ENCODE assay signal across 1 cellular context in genomic region chr1:182716740-182717720, GRCh38.
TF ChIP-seq lines count a peak whose summit lies in the region.

No MANE protein-coding gene starts in this region.

TF ChIP-seq in H1, 55 proteins besides CTCF, POLR2A, EP300 and RAD21 (continued from another document):
- TF ChIP-seq NANOG (IDR thresholded peaks at IDR 0.05; ENCODE audit: insufficient read depth, low read depth, low read length, poor library complexity, severe bottlenecking) (no peak), NRF1 (IDR thresholded peaks at IDR 0.05; ENCODE audit: low read depth, low read length) (no peak), SIN3A (conservative IDR thresholded peaks at IDR 0.05 in 1 of 2, IDR thresholded peaks at IDR 0.05 in 1 of 2; ENCODE audit: low read depth in 1 of 2, low read length in 2 of 2) (no peak), ATF2 (IDR thresholded peaks at IDR 0.05; ENCODE audit: low read length) (no peak), E2F6 (IDR thresholded peaks at IDR 0.05) (no peak), ASH2L (IDR thresholded peaks at IDR 0.05; ENCODE audit: low read length) (no peak), EZH2 (IDR thresholded peaks at IDR 0.05; ENCODE audit: low read depth, low read length, severe bottlenecking) (no peak), KDM5A (IDR thresholded peaks at IDR 0.05; ENCODE audit: low read length) (no peak), KDM4A (IDR thresholded peaks at IDR 0.05; ENCODE audit: low read depth, low read length, severe bottlenecking) (no peak), TCF12 (IDR thresholded peaks at IDR 0.05; ENCODE audit: low read depth, low read length) (no peak), POLR2AphosphoS5 (IDR thresholded peaks at IDR 0.05; ENCODE audit: low read depth, low read length) (no peak), CBX8 (IDR thresholded peaks at IDR 0.05; ENCODE audit: borderline replicate concordance, low read depth, low read length) (no peak), RFX5 (IDR thresholded peaks at IDR 0.05; ENCODE audit: borderline replicate concordance, low read depth, low read length) (no peak), SP2 (IDR thresholded peaks at IDR 0.05; ENCODE audit: low read length) (no peak), SIX5 (IDR thresholded peaks at IDR 0.05; ENCODE audit: low read depth, low read length) (no peak)
- TF ChIP-seq, protein P1, sequence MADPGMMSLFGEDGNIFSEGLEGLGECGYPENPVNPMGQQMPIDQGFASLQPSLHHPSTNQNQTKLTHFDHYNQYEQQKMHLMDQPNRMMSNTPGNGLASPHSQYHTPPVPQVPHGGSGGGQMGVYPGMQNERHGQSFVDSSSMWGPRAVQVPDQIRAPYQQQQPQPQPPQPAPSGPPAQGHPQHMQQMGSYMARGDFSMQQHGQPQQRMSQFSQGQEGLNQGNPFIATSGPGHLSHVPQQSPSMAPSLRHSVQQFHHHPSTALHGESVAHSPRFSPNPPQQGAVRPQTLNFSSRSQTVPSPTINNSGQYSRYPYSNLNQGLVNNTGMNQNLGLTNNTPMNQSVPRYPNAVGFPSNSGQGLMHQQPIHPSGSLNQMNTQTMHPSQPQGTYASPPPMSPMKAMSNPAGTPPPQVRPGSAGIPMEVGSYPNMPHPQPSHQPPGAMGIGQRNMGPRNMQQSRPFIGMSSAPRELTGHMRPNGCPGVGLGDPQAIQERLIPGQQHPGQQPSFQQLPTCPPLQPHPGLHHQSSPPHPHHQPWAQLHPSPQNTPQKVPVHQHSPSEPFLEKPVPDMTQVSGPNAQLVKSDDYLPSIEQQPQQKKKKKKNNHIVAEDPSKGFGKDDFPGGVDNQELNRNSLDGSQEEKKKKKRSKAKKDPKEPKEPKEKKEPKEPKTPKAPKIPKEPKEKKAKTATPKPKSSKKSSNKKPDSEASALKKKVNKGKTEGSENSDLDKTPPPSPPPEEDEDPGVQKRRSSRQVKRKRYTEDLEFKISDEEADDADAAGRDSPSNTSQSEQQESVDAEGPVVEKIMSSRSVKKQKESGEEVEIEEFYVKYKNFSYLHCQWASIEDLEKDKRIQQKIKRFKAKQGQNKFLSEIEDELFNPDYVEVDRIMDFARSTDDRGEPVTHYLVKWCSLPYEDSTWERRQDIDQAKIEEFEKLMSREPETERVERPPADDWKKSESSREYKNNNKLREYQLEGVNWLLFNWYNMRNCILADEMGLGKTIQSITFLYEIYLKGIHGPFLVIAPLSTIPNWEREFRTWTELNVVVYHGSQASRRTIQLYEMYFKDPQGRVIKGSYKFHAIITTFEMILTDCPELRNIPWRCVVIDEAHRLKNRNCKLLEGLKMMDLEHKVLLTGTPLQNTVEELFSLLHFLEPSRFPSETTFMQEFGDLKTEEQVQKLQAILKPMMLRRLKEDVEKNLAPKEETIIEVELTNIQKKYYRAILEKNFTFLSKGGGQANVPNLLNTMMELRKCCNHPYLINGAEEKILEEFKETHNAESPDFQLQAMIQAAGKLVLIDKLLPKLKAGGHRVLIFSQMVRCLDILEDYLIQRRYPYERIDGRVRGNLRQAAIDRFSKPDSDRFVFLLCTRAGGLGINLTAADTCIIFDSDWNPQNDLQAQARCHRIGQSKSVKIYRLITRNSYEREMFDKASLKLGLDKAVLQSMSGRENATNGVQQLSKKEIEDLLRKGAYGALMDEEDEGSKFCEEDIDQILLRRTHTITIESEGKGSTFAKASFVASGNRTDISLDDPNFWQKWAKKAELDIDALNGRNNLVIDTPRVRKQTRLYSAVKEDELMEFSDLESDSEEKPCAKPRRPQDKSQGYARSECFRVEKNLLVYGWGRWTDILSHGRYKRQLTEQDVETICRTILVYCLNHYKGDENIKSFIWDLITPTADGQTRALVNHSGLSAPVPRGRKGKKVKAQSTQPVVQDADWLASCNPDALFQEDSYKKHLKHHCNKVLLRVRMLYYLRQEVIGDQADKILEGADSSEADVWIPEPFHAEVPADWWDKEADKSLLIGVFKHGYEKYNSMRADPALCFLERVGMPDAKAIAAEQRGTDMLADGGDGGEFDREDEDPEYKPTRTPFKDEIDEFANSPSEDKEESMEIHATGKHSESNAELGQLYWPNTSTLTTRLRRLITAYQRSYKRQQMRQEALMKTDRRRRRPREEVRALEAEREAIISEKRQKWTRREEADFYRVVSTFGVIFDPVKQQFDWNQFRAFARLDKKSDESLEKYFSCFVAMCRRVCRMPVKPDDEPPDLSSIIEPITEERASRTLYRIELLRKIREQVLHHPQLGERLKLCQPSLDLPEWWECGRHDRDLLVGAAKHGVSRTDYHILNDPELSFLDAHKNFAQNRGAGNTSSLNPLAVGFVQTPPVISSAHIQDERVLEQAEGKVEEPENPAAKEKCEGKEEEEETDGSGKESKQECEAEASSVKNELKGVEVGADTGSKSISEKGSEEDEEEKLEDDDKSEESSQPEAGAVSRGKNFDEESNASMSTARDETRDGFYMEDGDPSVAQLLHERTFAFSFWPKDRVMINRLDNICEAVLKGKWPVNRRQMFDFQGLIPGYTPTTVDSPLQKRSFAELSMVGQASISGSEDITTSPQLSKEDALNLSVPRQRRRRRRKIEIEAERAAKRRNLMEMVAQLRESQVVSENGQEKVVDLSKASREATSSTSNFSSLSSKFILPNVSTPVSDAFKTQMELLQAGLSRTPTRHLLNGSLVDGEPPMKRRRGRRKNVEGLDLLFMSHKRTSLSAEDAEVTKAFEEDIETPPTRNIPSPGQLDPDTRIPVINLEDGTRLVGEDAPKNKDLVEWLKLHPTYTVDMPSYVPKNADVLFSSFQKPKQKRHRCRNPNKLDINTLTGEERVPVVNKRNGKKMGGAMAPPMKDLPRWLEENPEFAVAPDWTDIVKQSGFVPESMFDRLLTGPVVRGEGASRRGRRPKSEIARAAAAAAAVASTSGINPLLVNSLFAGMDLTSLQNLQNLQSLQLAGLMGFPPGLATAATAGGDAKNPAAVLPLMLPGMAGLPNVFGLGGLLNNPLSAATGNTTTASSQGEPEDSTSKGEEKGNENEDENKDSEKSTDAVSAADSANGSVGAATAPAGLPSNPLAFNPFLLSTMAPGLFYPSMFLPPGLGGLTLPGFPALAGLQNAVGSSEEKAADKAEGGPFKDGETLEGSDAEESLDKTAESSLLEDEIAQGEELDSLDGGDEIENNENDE (IDR thresholded peaks at IDR 0.05; ENCODE audit: insufficient replicate concordance, low read length): no peak
